Comparison of ENCODE assay signal across 8 cellular contexts in genomic region chr16:228917-229730, GRCh38. TPM values are rescaled to one million over a fixed set of nuclear protein-coding genes. Genes with fewer than 3 reads are reported as not detected.
A peak's percentile ranks its signal among the peaks of the same experiment; 100 is the strongest.
DNase-seq lines count a peak whose midpoint lies in the region; ATAC-seq and TF ChIP-seq lines count a peak whose summit lies in the region.

A gene with protein sequence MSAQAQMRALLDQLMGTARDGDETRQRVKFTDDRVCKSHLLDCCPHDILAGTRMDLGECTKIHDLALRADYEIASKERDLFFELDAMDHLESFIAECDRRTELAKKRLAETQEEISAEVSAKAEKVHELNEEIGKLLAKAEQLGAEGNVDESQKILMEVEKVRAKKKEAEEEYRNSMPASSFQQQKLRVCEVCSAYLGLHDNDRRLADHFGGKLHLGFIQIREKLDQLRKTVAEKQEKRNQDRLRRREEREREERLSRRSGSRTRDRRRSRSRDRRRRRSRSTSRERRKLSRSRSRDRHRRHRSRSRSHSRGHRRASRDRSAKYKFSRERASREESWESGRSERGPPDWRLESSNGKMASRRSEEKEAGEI (minus strand): TSS chr16:229449. CDS start chr16:229339, 110 bp downstream.

- peak within 1 kb of the TSS; percentile 90 to 96 (median 94) for H3K27ac Mint-ChIP-seq in CD14-positive monocyte
- H3K27ac Mint-ChIP-seq in activated CD8-positive, alpha-beta T cell treated with anti-CD3 and anti-CD28 coated beads for 36 hours = peak within 1 kb of the TSS; percentile 93

- peak within 1 kb of the TSS; percentile 86 to 91 for H3K4me3 Mint-ChIP-seq in CD14-positive monocyte
- peak within 1 kb of the TSS; percentile 92 for H3K4me3 Mint-ChIP-seq in activated CD8-positive, alpha-beta T cell treated with anti-CD3 and anti-CD28 coated beads for 36 hours

- WGBS in lower leg skin, 2 donors = 2 to 4% methylated on average over 22 to 63 of the region's 84 CpGs

- peaks cover 13 to 18% of the 10 kb centered on the region in 2 donors for H3K4me1 ChIP-seq in duodenal mucosa (ENCODE audit: control insufficient read depth in 1 of 2, insufficient read depth in 2 of 2, low read length in 2 of 2)

- POLR2A ChIA-PET in activated CD8-positive, alpha-beta T cell treated with anti-CD3 and anti-CD28 coated beads for 36 hours (lab: Charles Lee) = interaction anchor here (0.6 to 2.4 kb wide), 13 partner anchors 15 to 1218 kb away, joined by 3 to 7 read pairs (median 3); partner anchors contain the start of genes AXIN1 and PGAP6

- CTCF ChIA-PET in activated CD8-positive, alpha-beta T cell treated with anti-CD3 and anti-CD28 coated beads for 36 hours (lab: Charles Lee) = interaction anchor here (1.1 to 3.3 kb wide), 7 partner anchors 11 to 133 kb away, joined by 3 to 18 read pairs (median 4); no protein-coding TSS in a partner anchor

- peaks cover 16% of the 10 kb centered on the region for H3K4me1 Mint-ChIP-seq in CD14-positive monocyte
- H3K4me1 Mint-ChIP-seq in activated CD8-positive, alpha-beta T cell treated with anti-CD3 and anti-CD28 coated beads for 36 hours (ENCODE audit: low read depth) = peaks cover 32% of the 10 kb centered on the region

- peaks cover 31 to 33% of the 10 kb centered on the region in 2 donors for H3K36me3 Mint-ChIP-seq in CD14-positive monocyte
- peaks cover 34% of the 10 kb centered on the region for H3K36me3 Mint-ChIP-seq in activated CD8-positive, alpha-beta T cell treated with anti-CD3 and anti-CD28 coated beads for 36 hours (ENCODE audit: low read depth)

- DNase-seq in CD14-positive monocyte (ENCODE audit: low spot score) = peak; percentile 73
- DNase-seq in NCI-H82 (lab: John Stamatoyannopoulos, UW) = peak; percentile 95
- DNase-seq in activated CD8-positive, alpha-beta T cell treated with anti-CD3 and anti-CD28 coated beads for 36 hours = peak; percentile 93
- DNase-seq in lower leg skin (ENCODE audit: low spot score in 2 of 2) = peak; percentile 77 to 97
- peak; percentile 82 to 85 for DNase-seq in stimulated activated CD4-positive, alpha-beta T cell treated with anti-CD3 and anti-CD28 coated beads, Interleukin-4, amount 100 ng/mL, for 48 hours (ENCODE audit: low read depth in 2 of 2)

- intact Hi-C loops in CD14-positive monocyte (cut with micrococcal nuclease) = loop anchor here in 1 of 2 donors (5.0 kb wide), 1 partner anchor 123 kb away; the partner anchor contains the start of gene AXIN1
- intact Hi-C loops in activated CD8-positive, alpha-beta T cell treated with anti-CD3 and anti-CD28 coated beads for 36 hours (cut with micrococcal nuclease) = no loop called here
- intact Hi-C loops in lower leg skin (cut with DNase I; ENCODE audit: low total_unique reads) = no loop called here

- ATAC-seq in GM19397 (IDR thresholded peaks at IDR 0.05; ENCODE audit: unreplicated experiment) (peak; percentile 82), HG03571 (IDR thresholded peaks at IDR 0.05; ENCODE audit: unreplicated experiment) (peak; percentile 65)
- peak; percentile 93 for ATAC-seq in activated CD8-positive, alpha-beta T cell treated with anti-CD3 and anti-CD28 coated beads for 36 hours

- TF ChIP-seq CTCF in CD14-positive monocyte (IDR thresholded peaks at IDR 0.05) = no peak
- no peak for TF ChIP-seq CTCF in activated CD8-positive, alpha-beta T cell treated with anti-CD3 and anti-CD28 coated beads for 36 hours (IDR thresholded peaks at IDR 0.05)
- TF ChIP-seq CTCF in lower leg skin (IDR thresholded peaks at IDR 0.05) = no peak

- TF ChIP-seq POLR2A in lower leg skin (IDR thresholded peaks at IDR 0.05) = peak in 1 of 2 donors; percentile 83

- peaks cover 0 to 2% (median 0%) of the 10 kb centered on the region in 7 donors for H3K9me3 Mint-ChIP-seq in CD14-positive monocyte
- no peaks in the 10 kb centered on the region for H3K9me3 Mint-ChIP-seq in activated CD8-positive, alpha-beta T cell treated with anti-CD3 and anti-CD28 coated beads for 36 hours

- peak within 1 kb of the TSS; percentile 98 for H3K27ac ChIP-seq in duodenal mucosa (ENCODE audit: low read depth, low read length)

- no peaks in the 10 kb centered on the region for H3K9me3 ChIP-seq in duodenal mucosa (ENCODE audit: control insufficient read depth in 1 of 2, low read length in 2 of 2)

- peak within 1 kb of the TSS; percentile 81 to 91 for H3K4me3 ChIP-seq in duodenal mucosa (ENCODE audit: low read depth in 1 of 2, low read length in 2 of 2)
- peak within 1 kb of the TSS; percentile 74 for H3K4me3 ChIP-seq in lower leg skin (ENCODE audit: low read depth, poor library complexity, severe bottlenecking)

- no peaks in the 10 kb centered on the region for H3K27me3 ChIP-seq in duodenal mucosa (ENCODE audit: control insufficient read depth in 1 of 2, insufficient read depth in 2 of 2, low read length in 2 of 2)

- H3K9ac ChIP-seq in duodenal mucosa (ENCODE audit: low read depth in 1 of 2, low read length in 2 of 2) = peak within 1 kb of the TSS; percentile 93 to 98

- peaks cover 0 to 2% (median 1%) of the 10 kb centered on the region in 3 donors for H3K27me3 Mint-ChIP-seq in CD14-positive monocyte (ENCODE audit: low read depth in 3 of 3)
- no peaks in the 10 kb centered on the region for H3K27me3 Mint-ChIP-seq in activated CD8-positive, alpha-beta T cell treated with anti-CD3 and anti-CD28 coated beads for 36 hours

- H3K36me3 ChIP-seq in duodenal mucosa (ENCODE audit: control insufficient read depth in 1 of 2, insufficient read depth in 2 of 2, low read length in 2 of 2) = peaks cover 13 to 31% of the 10 kb centered on the region in 2 donors

RNA-seq across cellular contexts. Expression of the gene that starts here (rescaled TPM):
- polyA plus RNA-seq in CD14-positive monocyte = 1 to 10 TPM; 4.0 to 4.6 TPM
- total RNA-seq in activated CD8-positive, alpha-beta T cell treated with anti-CD3 and anti-CD28 coated beads for 36 hours = 10 to 100 TPM; 68.0 to 72.8 TPM
- total RNA-seq in lower leg skin = 100 to 1,000 TPM in 1 of 4 donors, 10 to 100 TPM in 3; 38.4 to 111 (median 43.5) TPM

Comparison
In these comparisons a context has a peak if more than half of its experiments do, and no peak if none do; other contexts are left out.
1. Peak in every context shown above with its lines: DNase-seq, ATAC-seq, H3K4me3 ChIP-seq and H3K27ac ChIP-seq.